Comparison of ENCODE assay signal across 6 cellular contexts in genomic region chr17:29593546-29594440, GRCh38.
DNase-seq lines count a peak whose midpoint lies in the region; ATAC-seq and FAIRE-seq lines count a peak whose summit lies in the region.

No MANE protein-coding gene starts in this region.

- DNase-seq in ELF-1 (ENCODE audit: low read depth, low spot score): peak; percentile 74
- DNase-seq in NCI-H345 treated with DMSO at 0.1 percent for 48 hours (lab: John Stamatoyannopoulos, UW; ENCODE audit: unreplicated experiment): peak; percentile 5
- DNase-seq in ecto neural progenitor cell (ENCODE audit: low spot score): peak; percentile 82
- DNase-seq in retina: peak; percentile 53
- DNase-seq in RCC 7860 (ENCODE audit: low spot score): no peak

- no peak for ATAC-seq in GM19328 (IDR thresholded peaks at IDR 0.05; ENCODE audit: unreplicated experiment)

- no peak for FAIRE-seq in RCC 7860 (lab: Jason Lieb, UNC)
